ENCODE assay signal across 17 cellular contexts in the genomic region with DNA sequence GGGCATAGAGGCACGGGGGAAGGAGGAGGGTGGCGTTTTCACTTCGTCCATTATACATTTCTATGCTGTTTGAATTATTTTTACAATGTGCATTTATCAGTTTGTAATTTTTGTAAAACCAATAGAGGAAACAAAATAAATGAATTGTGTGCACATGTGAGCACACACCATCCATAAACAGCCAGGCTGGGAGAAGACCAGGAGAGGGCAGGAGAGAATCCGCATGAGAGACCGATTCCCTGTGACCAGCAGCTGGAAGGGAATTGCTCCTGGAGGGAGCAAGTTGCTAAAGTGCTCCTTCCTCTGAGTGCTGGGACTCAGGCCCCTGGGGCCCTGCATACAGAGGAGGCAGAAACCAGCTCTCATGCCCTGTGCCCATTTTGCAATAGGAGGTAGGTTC.
DNase-seq lines count a peak whose midpoint lies in the region; ATAC-seq and TF ChIP-seq lines count a peak whose summit lies in the region.
"Had no signal": no experiment of that assay in that cellular context is flagged by ENCODE, and none has a peak within 500 bp of the region (broad histone marks: within the 10 kb centered on the region; RNA-seq: fewer than 3 reads in every experiment).

No MANE protein-coding gene starts in this region.

- no peak overlapping the region for H3K4me3 ChIP-seq in SK-N-SH (ENCODE audit: low read depth in 2 of 2, low read length in 1 of 2)
- no peak overlapping the region for H3K4me3 ChIP-seq in HCT116 (replicated peaks in 1 of 2; ENCODE audit: low read depth in 1 of 2, low read length in 2 of 2)
- H3K4me3 ChIP-seq in endodermal cell (ENCODE audit: low read length) = no peak overlapping the region
- H3K4me3 ChIP-seq: SK-N-MC had no signal

- TF ChIP-seq CTCF in SK-N-SH (IDR thresholded peaks at IDR 0.05) (peak; percentile 21), HCT116 (IDR thresholded peaks at IDR 0.05 in 2 of 3, conservative IDR thresholded peaks at IDR 0.05 in 1 of 3; ENCODE audit: borderline replicate concordance in 1 of 3, insufficient read depth in 1 of 3, low read depth in 2 of 3, low read length in 2 of 3) (0 out of 6 replicates have a peak, but pooled peaks of 2 of the 3 experiments have one; percentile 7 to 9), endodermal cell (conservative IDR thresholded peaks at IDR 0.05) (peak; percentile 63), osteocyte (IDR thresholded peaks at IDR 0.05) (peak; percentile 8)

- no peak; the same call in 2 of the 3 replicates for ATAC-seq in SK-N-SH treated with all-trans-retinoic acid at 6 μM for 48 hours
- no peak for ATAC-seq in HCT116
- no peak for ATAC-seq in HG02623 (IDR thresholded peaks at IDR 0.05; ENCODE audit: unreplicated experiment)

- BruUV-seq in HCT116 (replicated peaks; lab: Mats Ljungman, UMichigan) = no TSS peak

- TF ChIP-seq POLR2A in HCT116 (IDR thresholded peaks at IDR 0.05; ENCODE audit: borderline replicate concordance, extremely low read depth, insufficient read depth, insufficient read length) = no peak

- H3K4me2 ChIP-seq in SK-N-SH (no peak overlapping the region), HCT116 (ENCODE audit: low read length) (no peak overlapping the region)

- H3K27me3 ChIP-seq in SK-N-SH (ENCODE audit: insufficient read depth) (no peaks in the 10 kb centered on the region; the same call in 1 of the 2 replicates), HCT116 (ENCODE audit: insufficient read depth, low read length) (no peaks in the 10 kb centered on the region; the same call in 1 of the 2 replicates), endodermal cell (ENCODE audit: control insufficient read depth, insufficient read depth, low read length, poor library complexity, severe bottlenecking) (no peaks in the 10 kb centered on the region)

- H3K27me3 Mint-ChIP-seq in endodermal cell (ENCODE audit: insufficient read depth) = no peaks in the 10 kb centered on the region
- peaks cover 22% of the 10 kb centered on the region for H3K27me3 Mint-ChIP-seq in osteocyte (ENCODE audit: unreplicated experiment)

- CTCF ChIA-PET in SK-N-SH (lab: Yijun Ruan, JAX) = interaction anchor here (1.0 kb wide), 1 partner anchor 535 kb away, joined by 3 read pairs; no protein-coding TSS in a partner anchor
- CTCF ChIA-PET in HCT116 (lab: Charles Lee) = no interaction called here

- intact Hi-C loops in HCT116 (cut with micrococcal nuclease) = no loop called here

- H3K4me1 Mint-ChIP-seq in endodermal cell (peaks cover 8% of the 10 kb centered on the region), osteocyte (ENCODE audit: unreplicated experiment) (no peaks in the 10 kb centered on the region)
- H3K4me1 Mint-ChIP-seq: B cell; CD4-positive, alpha-beta memory T cell had no signal

- H3K4me1 ChIP-seq in SK-N-SH (ENCODE audit: control insufficient read depth in 1 of 2, insufficient read depth in 2 of 2, low read depth in 1 of 2, low read length in 1 of 2) (no peaks in the 10 kb centered on the region), HCT116 (ENCODE audit: control insufficient read depth in 1 of 2, insufficient read depth in 2 of 2, low read length in 2 of 2) (no peaks in the 10 kb centered on the region), endodermal cell (ENCODE audit: control insufficient read depth, insufficient read depth, low read length) (peaks cover 6% of the 10 kb centered on the region)

- H3K9me3 ChIP-seq in SK-N-SH (no peaks in the 10 kb centered on the region), HCT116 (ENCODE audit: control insufficient read depth in 1 of 2, insufficient read depth in 1 of 2, low read depth in 1 of 2, low read length in 2 of 2) (no peaks in the 10 kb centered on the region), endodermal cell (ENCODE audit: control insufficient read depth, low read length) (peaks cover 10% of the 10 kb centered on the region)

- WGBS in SK-N-SH (ENCODE audit: low lambda C conversion rate) = 58% methylated on average over 5 of the region's 5 CpGs
- 91 to 92% methylated on average over 2 to 4 of the region's 5 CpGs for WGBS in endodermal cell (ENCODE audit: insufficient coverage in 1 of 2, insufficient read length in 1 of 2), 2 experiments

- H2AFZ ChIP-seq in SK-N-SH (ENCODE audit: low read depth) (no peak overlapping the region), HCT116 (ENCODE audit: low read depth, low read length, poor library complexity, severe bottlenecking) (no peak overlapping the region)

- TF ChIP-seq RAD21 in SK-N-SH (IDR thresholded peaks at IDR 0.05; ENCODE audit: low read length) (no peak), HCT116 (IDR thresholded peaks at IDR 0.05; ENCODE audit: low read depth) (no peak)

- no peaks in the 10 kb centered on the region for H4K20me1 ChIP-seq in SK-N-SH (ENCODE audit: insufficient read depth)
- no peaks in the 10 kb centered on the region for H4K20me1 ChIP-seq in HCT116 (ENCODE audit: insufficient read depth)

- no peaks in the 10 kb centered on the region for H3K79me2 ChIP-seq in SK-N-SH (ENCODE audit: insufficient read depth)
- H3K79me2 ChIP-seq in HCT116 (ENCODE audit: insufficient read depth, low read length) = no peaks in the 10 kb centered on the region

- no peak for TF ChIP-seq EP300 in SK-N-SH (IDR thresholded peaks at IDR 0.05; ENCODE audit: borderline replicate concordance in 1 of 2, low read depth in 1 of 2, low read length in 1 of 2)

- peaks cover 6% of the 10 kb centered on the region for H3K9me3 Mint-ChIP-seq in endodermal cell
- H3K9me3 Mint-ChIP-seq in osteocyte (ENCODE audit: unreplicated experiment) = no peaks in the 10 kb centered on the region

- RAD21 ChIA-PET in HCT116 (lab: Charles Lee; ENCODE audit: low non-redundant PET in 1 of 2, low total read pairs in 2 of 2, uncharacterized antibody in 2 of 2, unreplicated experiment in 2 of 2) = no interaction called here

- H3K36me3 Mint-ChIP-seq in endodermal cell (ENCODE audit: low read depth) (no peaks in the 10 kb centered on the region), osteocyte (ENCODE audit: unreplicated experiment) (no peaks in the 10 kb centered on the region)
- H3K36me3 Mint-ChIP-seq: CD4-positive, alpha-beta memory T cell had no signal

- H3K27ac ChIP-seq in SK-N-SH (ENCODE audit: low read depth in 2 of 2, low read length in 1 of 2) (no peak overlapping the region), HCT116 (ENCODE audit: low read depth, low read length) (no peak overlapping the region), endodermal cell (ENCODE audit: low read depth, low read length) (no peak overlapping the region)
- H3K27ac ChIP-seq: 22Rv1, SK-N-MC had no signal

- H3K9me2 ChIP-seq in SK-N-SH = no peaks in the 10 kb centered on the region
- H3K9me2 ChIP-seq in HCT116 (ENCODE audit: insufficient read depth) = no peaks in the 10 kb centered on the region

- H3K27ac Mint-ChIP-seq in endodermal cell = no peak overlapping the region
- H3K27ac Mint-ChIP-seq in osteocyte (ENCODE audit: unreplicated experiment) = no peak overlapping the region
- H3K27ac Mint-ChIP-seq: B cell; CD4-positive, alpha-beta memory T cell had no signal

- H3K36me3 ChIP-seq in SK-N-SH (replicated peaks in 1 of 2; ENCODE audit: control insufficient read depth in 1 of 2, insufficient read depth in 2 of 2, low read length in 1 of 2) (no peaks in the 10 kb centered on the region), HCT116 (ENCODE audit: control insufficient read depth in 1 of 2, insufficient read depth in 2 of 2, low read length in 2 of 2) (no peaks in the 10 kb centered on the region), endodermal cell (ENCODE audit: control insufficient read depth, insufficient read depth, low read length) (no peaks in the 10 kb centered on the region)

- DNase-seq in SK-N-SH (no peak), HCT116 (ENCODE audit: low read depth, low spot score) (no peak), endodermal cell (no peak), osteocyte (ENCODE audit: extremely low spot score, unreplicated experiment) (no peak), NCI-H2196 treated with DMSO at 0.1 percent for 48 hours (lab: John Stamatoyannopoulos, UW; ENCODE audit: unreplicated experiment) (no peak), UCSD-AML1 (lab: John Stamatoyannopoulos, UW; ENCODE audit: unreplicated experiment) (no peak)
- DNase-seq: CD4-positive, alpha-beta memory T cell; DMS79 treated with DMSO at 0.1 percent for 48 hours; GF-D8; H7; NCI-H146; NCI-H2107 had no signal

- H3K4me3 Mint-ChIP-seq in endodermal cell (no peak overlapping the region), osteocyte (ENCODE audit: unreplicated experiment) (no peak overlapping the region)
- H3K4me3 Mint-ChIP-seq: B cell; CD4-positive, alpha-beta memory T cell had no signal

- POLR2A ChIA-PET in SK-N-SH (lab: Yijun Ruan, JAX) = no interaction called here
- POLR2A ChIA-PET in HCT116 (lab: Charles Lee) = no interaction called here

- H3K9ac ChIP-seq in SK-N-SH (no peak overlapping the region), HCT116 (ENCODE audit: low read length) (no peak overlapping the region), endodermal cell (ENCODE audit: extremely low read depth, low read length, poor library complexity, severe bottlenecking) (no peak overlapping the region)

- no peaks in the 10 kb centered on the region for H3F3A ChIP-seq in SK-N-SH (replicated peaks; ENCODE audit: insufficient read depth)

TF ChIP-seq in SK-N-SH, 30 proteins besides CTCF, POLR2A, EP300 and RAD21 (continues in another document):
- TF ChIP-seq MEF2A (IDR thresholded peaks at IDR 0.05; ENCODE audit: borderline replicate concordance, low read depth) = no peak
- no peak for TF ChIP-seq POLR2AphosphoS5 (IDR thresholded peaks at IDR 0.05; ENCODE audit: low read depth, low read length)
- no peak for TF ChIP-seq TEAD4 (IDR thresholded peaks at IDR 0.05; ENCODE audit: borderline replicate concordance, insufficient read depth)
- TF ChIP-seq MXI1 (IDR thresholded peaks at IDR 0.05; ENCODE audit: low read depth, low read length) = no peak
- no peak for TF ChIP-seq NFIC (IDR thresholded peaks at IDR 0.05; ENCODE audit: borderline replicate concordance)

TF ChIP-seq in SK-N-SH treated with all-trans-retinoic acid at 6 μM for 48 hours, 23 proteins besides CTCF, POLR2A, EP300 and RAD21 (continues in another document):
- no peak for TF ChIP-seq ZNF565 (CRISPR knock-in tag; conservative IDR thresholded peaks at IDR 0.05; ENCODE audit: low read depth)
- no peak for TF ChIP-seq TCF4 (CRISPR knock-in tag; IDR thresholded peaks at IDR 0.05; ENCODE audit: borderline replicate concordance)
- TF ChIP-seq ZNF8 (CRISPR knock-in tag; IDR thresholded peaks at IDR 0.05) = no peak
- TF ChIP-seq RARB (CRISPR knock-in tag; IDR thresholded peaks at IDR 0.05) = no peak
- no peak for TF ChIP-seq ARNTL (CRISPR knock-in tag; IDR thresholded peaks at IDR 0.05; ENCODE audit: borderline replicate concordance, low read depth)

TF ChIP-seq in HCT116, 20 proteins besides CTCF, POLR2A, EP300 and RAD21 (continues in another document):
- TF ChIP-seq ZNF274 (IDR thresholded peaks at IDR 0.05; ENCODE audit: low read depth, low read length) = no peak

Comparison
In these comparisons a context has a peak if more than half of its experiments do, and no peak if none do; other contexts are left out.
1. CTCF ChIP-seq: peak in every context shown above with its lines; median percentile 63 in endodermal cell; 21 in SK-N-SH; 8 in HCT116; 8 in osteocyte.